In genomic region chr3:190306513-190307163, GRCh38 we compare ENCODE assay signal across 12 cellular contexts. TPM values are rescaled to one million over a fixed set of nuclear protein-coding genes. Genes with fewer than 3 reads are reported as not detected.
DNase-seq lines count a peak whose midpoint lies in the region; ATAC-seq and TF ChIP-seq lines count a peak whose summit lies in the region.
"Had no signal": no experiment of that assay in that cellular context is flagged by ENCODE, and none has a peak within 500 bp of the region (broad histone marks: within the 10 kb centered on the region; RNA-seq: fewer than 3 reads in every experiment).

No MANE protein-coding gene starts in this region.

- H3K27me3 ChIP-seq in right cardiac atrium (ENCODE audit: control insufficient read depth, insufficient read depth), result no peaks in the 10 kb centered on the region
- no peaks in the 10 kb centered on the region for H3K27me3 ChIP-seq in MM.1S (replicated peaks; ENCODE audit: insufficient read depth, low read length)
- H3K27me3 ChIP-seq: dorsolateral prefrontal cortex had no signal

- H3K4me2 ChIP-seq in MM.1S (ENCODE audit: low read depth, low read length), result no peak overlapping the region

- no peak overlapping the region for H3K4me3 ChIP-seq in right cardiac atrium (ENCODE audit: low read length)
- no peak overlapping the region for H3K4me3 ChIP-seq in MM.1S (ENCODE audit: low read length)
- H3K4me3 ChIP-seq: dorsolateral prefrontal cortex, lung had no signal

- intact Hi-C loops in right cardiac atrium (cut with DNase I), result no loop called here

- no peaks in the 10 kb centered on the region for H3K36me3 Mint-ChIP-seq in WTC11

- H3K4me3 Mint-ChIP-seq in WTC11, result no peak overlapping the region

- DNase-seq in stimulated activated CD4-positive, alpha-beta T cell treated with anti-CD3 and anti-CD28 coated beads, Interleukin-4, amount 100 ng/mL, for 24 hours, result peak; percentile 12
- DNase-seq in stimulated activated CD4-positive, alpha-beta T cell treated with anti-CD3 and anti-CD28 coated beads, Interleukin-12 subunit alpha, Interleukin-12 subunit beta, amount 100 ng/mL, for 4 hours, result no peak
- DNase-seq in WTC11 (ENCODE audit: low spot score), result no peak
- no peak for DNase-seq in right cardiac atrium
- DNase-seq in activated gamma-delta T cell (lab: John Stamatoyannopoulos, UW), result no peak
- no peak for DNase-seq in GM13977 (ENCODE audit: low spot score)
- no peak for DNase-seq in hepatic stellate cell (ENCODE audit: low spot score)
- DNase-seq in MM.1S, result no peak
- DNase-seq: DND-41, dorsolateral prefrontal cortex, NCI-H1694 had no signal

- no peaks in the 10 kb centered on the region for H3K36me3 ChIP-seq in MM.1S (replicated peaks; ENCODE audit: insufficient read depth, low read length)

- H3K27ac ChIP-seq in right cardiac atrium (ENCODE audit: low read length) (no peak overlapping the region), MM.1S (ENCODE audit: low read length) (no peak overlapping the region)
- H3K27ac ChIP-seq: dorsolateral prefrontal cortex had no signal

- ATAC-seq in WTC11 (no peak), right cardiac atrium (peak; percentile 43 to 78)

- H3K9me3 ChIP-seq in right cardiac atrium (ENCODE audit: control insufficient read depth, low read length), result no peaks in the 10 kb centered on the region
- no peaks in the 10 kb centered on the region for H3K9me3 ChIP-seq in MM.1S (replicated peaks; ENCODE audit: insufficient read depth, low read length)

- no peak overlapping the region for H3K27ac Mint-ChIP-seq in WTC11

- H3K4me1 ChIP-seq in right cardiac atrium (ENCODE audit: control insufficient read depth, insufficient read depth, low read length) (no peaks in the 10 kb centered on the region), MM.1S (ENCODE audit: low read length) (no peaks in the 10 kb centered on the region)

- H2AFZ ChIP-seq in MM.1S (ENCODE audit: low read length), result no peak overlapping the region

- no peaks in the 10 kb centered on the region for H3K79me2 ChIP-seq in MM.1S (ENCODE audit: low read length)

- no peaks in the 10 kb centered on the region for H4K20me1 ChIP-seq in MM.1S (ENCODE audit: insufficient read depth, low read length)

- no peaks in the 10 kb centered on the region for H3K9me2 ChIP-seq in MM.1S (replicated peaks; ENCODE audit: insufficient read depth, low read length)

- no peaks in the 10 kb centered on the region for H3K9me3 Mint-ChIP-seq in WTC11

- POLR2A ChIA-PET in WTC11 (lab: Charles Lee), result no interaction called here

- WGBS in right cardiac atrium, result 71% methylated on average over 4 of the region's 4 CpGs

- H3F3A ChIP-seq in MM.1S (ENCODE audit: insufficient read depth, low read length), result no peaks in the 10 kb centered on the region

- H3K4me1 Mint-ChIP-seq in WTC11, result no peaks in the 10 kb centered on the region

- no peaks in the 10 kb centered on the region for H3K27me3 Mint-ChIP-seq in WTC11 (ENCODE audit: low read depth)

- CTCF ChIA-PET in WTC11 (lab: Charles Lee), result no interaction called here

- TF ChIP-seq CTCF in WTC11 (IDR thresholded peaks at IDR 0.05) (no peak), GM13977 (IDR thresholded peaks at IDR 0.05; ENCODE audit: extremely low read depth, insufficient read depth, missing control alignments) (no peak), MM.1S (IDR thresholded peaks at IDR 0.05; ENCODE audit: low read length) (no peak)

- in situ Hi-C loops in GM13977 (cut with MboI; ENCODE audit: low pct_unique_long_range_greater_than_20kb, low sequenced_read_pairs, unreplicated experiment), result no loop called here

- H3K9ac ChIP-seq in MM.1S (ENCODE audit: low read length), result no peak overlapping the region

TF ChIP-seq in WTC11, 78 proteins besides CTCF, POLR2A, EP300 and RAD21:
- TF ChIP-seq ATF2 (CRISPR knock-in tag; IDR thresholded peaks at IDR 0.05; ENCODE audit: borderline replicate concordance, low read depth) (no peak), NFYB (CRISPR knock-in tag; conservative IDR thresholded peaks at IDR 0.05; ENCODE audit: low read depth) (no peak), NR2C2 (CRISPR knock-in tag; IDR thresholded peaks at IDR 0.05) (no peak), GABPB1 (CRISPR knock-in tag; IDR thresholded peaks at IDR 0.05) (peak; percentile 73), ERG (CRISPR knock-in tag; IDR thresholded peaks at IDR 0.05) (no peak), EMX1 (CRISPR knock-in tag; IDR thresholded peaks at IDR 0.05) (no peak)

RNA-seq across cellular contexts. Expression of gene CLDN1, which starts 15.6 kb away (rescaled TPM):
- total RNA-seq in WTC11 (2021), result 4.4 to 5.9 TPM (median 5.7 TPM) in 3 replicates
- 1 to 10 TPM; 1.2 to 2.0 (median 1.3) TPM for total RNA-seq in right cardiac atrium
- 1.3 TPM for polyA plus RNA-seq in right cardiac atrium
